2 cellular contexts compared by ENCODE assay signal in genomic region chr11:6992457-6993431, GRCh38.
TF ChIP-seq lines count a peak whose summit lies in the region.

No MANE protein-coding gene starts in this region.

TF ChIP-seq in endothelial cell of umbilical vein, 7 proteins besides CTCF, POLR2A, EP300 and RAD21:
- no peak for TF ChIP-seq FOS (IDR thresholded peaks at IDR 0.05; ENCODE audit: borderline replicate concordance, insufficient read depth, low read length)

TF ChIP-seq in neural cell, 6 proteins besides CTCF, POLR2A, EP300 and RAD21:
- TF ChIP-seq MXI1 (conservative IDR thresholded peaks at IDR 0.05; ENCODE audit: poor library complexity, severe bottlenecking) (no peak), REST (IDR thresholded peaks at IDR 0.05; ENCODE audit: borderline replicate concordance) (no peak), TAF1 (IDR thresholded peaks at IDR 0.05; ENCODE audit: low read depth) (no peak), SMC3 (conservative IDR thresholded peaks at IDR 0.05; ENCODE audit: poor library complexity) (no peak), POLR2AphosphoS5 (IDR thresholded peaks at IDR 0.05) (no peak), EZH2 (IDR thresholded peaks at IDR 0.05; ENCODE audit: borderline replicate concordance, insufficient read depth, low read length, poor library complexity, severe bottlenecking) (no peak)
